Comparison of ENCODE assay signal across 11 cellular contexts in genomic region chr3:86766331-86766730, GRCh38.
"Had no signal": no experiment of that assay in that cellular context is flagged by ENCODE, and none has a peak within 500 bp of the region (broad histone marks: within the 10 kb centered on the region; RNA-seq: fewer than 3 reads in every experiment).

No MANE protein-coding gene starts in this region.

- FAIRE-seq: H1, H54 had no signal

- H3K4me1 ChIP-seq: HAP-1 had no signal

- H3K9me3 ChIP-seq: HAP-1 had no signal

- H3K9me3 Mint-ChIP-seq: GM23338, H9, HFFc6 had no signal

- DNase-seq: GM23248, GOT3, H7, H9, HCEC 1CT, HFFc6 had no signal

- H3K9ac ChIP-seq: GM23248 had no signal

- H3K27ac Mint-ChIP-seq: GM23338, H9, HFFc6 had no signal

- H3K4me3 Mint-ChIP-seq: GM23338, H9, HFFc6 had no signal

- H3K36me3 ChIP-seq: HAP-1 had no signal

- H2AFZ ChIP-seq: GM23248, GM23338 had no signal

- ATAC-seq: GM23338, HCT116 had no signal

- H3K4me2 ChIP-seq: GM23338 had no signal

- H3K27ac ChIP-seq: GM23248 had no signal

- H3K4me3 ChIP-seq: GM23248, GM23338, HAP-1 had no signal
